Comparison of ENCODE assay signal across 12 cellular contexts in the genomic region with DNA sequence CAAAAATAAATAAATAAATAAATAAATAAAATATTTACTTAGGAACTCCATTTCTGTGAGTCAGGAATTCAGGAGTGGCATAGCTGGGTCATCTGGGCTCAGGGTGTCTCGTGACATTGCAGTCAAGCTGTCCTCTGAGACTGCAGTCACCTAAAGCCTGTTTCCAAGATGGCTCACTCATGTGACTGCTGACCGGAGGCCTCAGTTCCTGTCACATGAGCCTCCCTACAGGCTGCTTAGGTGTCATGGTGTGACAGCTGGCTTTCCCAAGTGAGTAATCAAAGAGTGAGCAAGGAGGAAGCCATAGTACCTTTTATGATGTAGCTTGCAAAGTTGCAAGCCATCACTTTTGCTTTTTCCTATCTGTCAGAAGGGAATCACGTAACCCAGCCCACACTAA.
A peak's percentile ranks its signal among the peaks of the same experiment; 100 is the strongest.
DNase-seq lines count a peak whose midpoint lies in the region; ATAC-seq and TF ChIP-seq lines count a peak whose summit lies in the region.
"Had no signal": no experiment of that assay in that cellular context is flagged by ENCODE, and none has a peak within 500 bp of the region (broad histone marks: within the 10 kb centered on the region; RNA-seq: fewer than 3 reads in every experiment).

No MANE protein-coding gene starts in this region.

- no peaks in the 10 kb centered on the region for H3K9me3 ChIP-seq in RWPE2 (ENCODE audit: severe bottlenecking)
- H3K9me3 ChIP-seq: BLaER1 treated with 17β-estradiol and CSF1 and Interleukin-3, amounts not matched to agents 10 nM and 100 nM had no signal

- peak overlapping the region in 1 of 7 donors; percentile 21 for H3K27ac Mint-ChIP-seq in CD14-positive monocyte

- no peak for ATAC-seq in RWPE2 (ENCODE audit: low read depth)
- ATAC-seq in left colon, result peak; percentile 26

- DNase-seq in CD14-positive monocyte (ENCODE audit: low spot score), result peak; percentile 61
- DNase-seq in GM12865 (ENCODE audit: low read depth), result peak; percentile 22
- DNase-seq in RWPE2 (ENCODE audit: low spot score), result peak; percentile 10
- DNase-seq in left colon, result no peak
- DNase-seq in COR-L47 (lab: John Stamatoyannopoulos, UW), result no peak
- no peak for DNase-seq in hypothalamus (lab: John Stamatoyannopoulos, UW)
- no peak for DNase-seq in GM10266 (ENCODE audit: extremely low spot score)
- DNase-seq: activated CD4-positive, alpha-beta T cell treated with anti-CD3 and anti-CD28 coated beads, Interleukin-2, amount 50 U/mL, for 4 hours; cerebellar nuclear complex; substantia nigra; T-helper 2 cell had no signal

- H3K27me3 ChIP-seq in RWPE2 (ENCODE audit: insufficient read depth, poor library complexity, severe bottlenecking), result no peaks in the 10 kb centered on the region
- H3K27me3 ChIP-seq: BLaER1 treated with 17β-estradiol and CSF1 and Interleukin-3, amounts not matched to agents 10 nM and 100 nM had no signal

- no peak overlapping the region for H3K27ac ChIP-seq in RWPE2 (ENCODE audit: poor library complexity, severe bottlenecking)

- no peak overlapping the region for H3K4me3 Mint-ChIP-seq in CD14-positive monocyte

- peaks cover 0 to 3% of the 10 kb centered on the region in 2 donors for H3K36me3 Mint-ChIP-seq in CD14-positive monocyte

- peaks cover 4 to 11% (median 10%) of the 10 kb centered on the region in 3 donors for H3K27me3 Mint-ChIP-seq in CD14-positive monocyte (ENCODE audit: low read depth in 3 of 3)

- TF ChIP-seq CTCF in CD14-positive monocyte (IDR thresholded peaks at IDR 0.05) (no peak), GM12865 (IDR thresholded peaks at IDR 0.05; ENCODE audit: insufficient read depth, low read depth, low read length, missing control alignments) (no peak), RWPE2 (IDR thresholded peaks at IDR 0.05; ENCODE audit: poor library complexity, severe bottlenecking) (no peak), GM10266 (IDR thresholded peaks at IDR 0.05; ENCODE audit: control insufficient read depth, insufficient read depth, low read depth, missing control alignments) (no peak)

- H3K4me3 ChIP-seq in GM12865 (ENCODE audit: low read depth, low read length), result no peak overlapping the region
- H3K4me3 ChIP-seq in RWPE2 (ENCODE audit: severe bottlenecking), result no peak overlapping the region
- H3K4me3 ChIP-seq: BLaER1 treated with 17β-estradiol and CSF1 and Interleukin-3, amounts not matched to agents 10 nM and 100 nM had no signal

- peaks cover 0 to 4% (median 2%) of the 10 kb centered on the region in 7 donors for H3K9me3 Mint-ChIP-seq in CD14-positive monocyte

- intact Hi-C loops in CD14-positive monocyte (cut with micrococcal nuclease), result no loop called here
- intact Hi-C loops in left colon (cut with DNase I, micrococcal nuclease), result no loop called here

- H3K4me1 Mint-ChIP-seq in CD14-positive monocyte, result peaks cover 12% of the 10 kb centered on the region

- H3K4me1 ChIP-seq in RWPE2 (ENCODE audit: insufficient read depth, poor library complexity, severe bottlenecking), result no peaks in the 10 kb centered on the region

- H3K36me3 ChIP-seq in RWPE2 (ENCODE audit: low read depth), result no peaks in the 10 kb centered on the region
- H3K36me3 ChIP-seq: BLaER1 treated with 17β-estradiol and CSF1 and Interleukin-3, amounts not matched to agents 10 nM and 100 nM had no signal

Comparison
In these comparisons a context has a peak if more than half of its experiments do, and no peak if none do; other contexts are left out.
1. DNase-seq: peak in CD14-positive monocyte (single experiment), GM12865 (single experiment) and RWPE2 (single experiment); none in left colon (0 of 2), COR-L47 (single experiment), hypothalamus (0 of 51) and GM10266 (single experiment).